ENCODE assay signal across 18 cellular contexts in genomic region chr15:55007561-55007960, GRCh38.
DNase-seq lines count a peak whose midpoint lies in the region; ATAC-seq and TF ChIP-seq lines count a peak whose summit lies in the region.
"Had no signal": no experiment of that assay in that cellular context is flagged by ENCODE, and none has a peak within 500 bp of the region (broad histone marks: within the 10 kb centered on the region; RNA-seq: fewer than 3 reads in every experiment).

No MANE protein-coding gene starts in this region.

- H3K4me3 Mint-ChIP-seq in natural killer cell treated with Interleukin-12 subunit alpha and Interleukin-12 subunit beta and Interleukin-15 and Interleukin-18, amount 100 ng/mL, for 72 hours: no peak overlapping the region
- no peak overlapping the region for H3K4me3 Mint-ChIP-seq in CD8-positive, alpha-beta memory T cell
- no peak overlapping the region for H3K4me3 Mint-ChIP-seq in WTC11
- H3K4me3 Mint-ChIP-seq: activated naive CD4-positive, alpha-beta T cell treated with anti-CD3 and anti-CD28 coated beads for 36 hours; stimulated activated naive CD8-positive, alpha-beta T cell treated with anti-CD3 and anti-CD28 coated beads, Interleukin-15, amount 100 ng/mL, for 72 hours had no signal

- H3K36me3 Mint-ChIP-seq in natural killer cell treated with Interleukin-12 subunit alpha and Interleukin-12 subunit beta and Interleukin-15 and Interleukin-18, amount 100 ng/mL, for 72 hours: no peaks in the 10 kb centered on the region
- H3K36me3 Mint-ChIP-seq in CD8-positive, alpha-beta memory T cell: no peaks in the 10 kb centered on the region
- H3K36me3 Mint-ChIP-seq in WTC11: no peaks in the 10 kb centered on the region

- TF ChIP-seq CTCF in heart right ventricle (IDR thresholded peaks at IDR 0.05): no peak
- no peak for TF ChIP-seq CTCF in WTC11 (IDR thresholded peaks at IDR 0.05)

- H3K27me3 ChIP-seq in heart right ventricle: no peaks in the 10 kb centered on the region
- no peaks in the 10 kb centered on the region for H3K27me3 ChIP-seq in CD8-positive, alpha-beta memory T cell (ENCODE audit: insufficient read depth, low read length, poor library complexity, severe bottlenecking)

- DNase-seq in CD1c-positive myeloid dendritic cell (ENCODE audit: extremely low spot score): peak; percentile 55
- DNase-seq in MV-4-11 (lab: John Stamatoyannopoulos, UW): peak; percentile 23
- peak in 1 of 2 donors; percentile 24 for DNase-seq in heart right ventricle
- DNase-seq in natural killer cell treated with Interleukin-12 subunit alpha and Interleukin-12 subunit beta and Interleukin-15 and Interleukin-18, amount 100 ng/mL, for 72 hours (ENCODE audit: low spot score): no peak
- no peak for DNase-seq in SIG-M5 (lab: John Stamatoyannopoulos, UW)
- DNase-seq in CD8-positive, alpha-beta memory T cell: no peak
- DNase-seq in WTC11 (ENCODE audit: low spot score): no peak
- DNase-seq: activated CD4-positive, alpha-beta T cell treated with anti-CD3 and anti-CD28 coated beads for 48 hours; activated naive CD4-positive, alpha-beta T cell treated with anti-CD3 and anti-CD28 coated beads for 36 hours; activated T-cell treated with anti-CD3 and anti-CD28 coated beads, Interleukin-2, amount 50 U/mL, for 48 hours; dermis blood vessel endothelial cell; lower lobe of right lung; NCI-H146; NCI-H2171 treated with DMSO at 0.1 percent for 48 hours; NCI-H69; stimulated activated CD4-positive, alpha-beta T cell treated with anti-CD3 and anti-CD28 coated beads, Interleukin-12 subunit alpha, Interleukin-12 subunit beta, amount 100 ng/mL, for 4 hours; stimulated activated naive CD8-positive, alpha-beta T cell treated with anti-CD3 and anti-CD28 coated beads, Interleukin-15, amount 100 ng/mL, for 72 hours had no signal

- 54 to 65% methylated on average over 5 of the region's 5 CpGs for WGBS in heart right ventricle, 2 donors

- no peak overlapping the region for H3K27ac ChIP-seq in heart right ventricle
- H3K27ac ChIP-seq in CD8-positive, alpha-beta memory T cell (ENCODE audit: low read depth, low read length): no peak overlapping the region
- H3K27ac ChIP-seq: lower lobe of right lung had no signal

- H3K9me3 ChIP-seq in heart right ventricle: no peaks in the 10 kb centered on the region
- H3K9me3 ChIP-seq in CD8-positive, alpha-beta memory T cell (ENCODE audit: low read length): no peaks in the 10 kb centered on the region
- H3K9me3 ChIP-seq: lower lobe of right lung had no signal

- intact Hi-C loops in heart right ventricle (cut with DNase I): no loop called here

- peaks cover 0 to 12% (median 0%) of the 10 kb centered on the region in 9 donors for H3K4me1 ChIP-seq in heart right ventricle
- no peaks in the 10 kb centered on the region for H3K4me1 ChIP-seq in CD8-positive, alpha-beta memory T cell (ENCODE audit: insufficient read depth, low read length)
- H3K4me1 ChIP-seq: lower lobe of right lung had no signal

- ATAC-seq in heart right ventricle: peak in 7 of 8 donors; percentile 35 to 64 (median 53)
- peak; percentile 55 to 59 for ATAC-seq in natural killer cell treated with Interleukin-12 subunit alpha and Interleukin-12 subunit beta and Interleukin-15 and Interleukin-18, amount 100 ng/mL, for 72 hours
- ATAC-seq in WTC11: no peak
- no peak for ATAC-seq in HG02571 (IDR thresholded peaks at IDR 0.05; ENCODE audit: unreplicated experiment)
- ATAC-seq: stimulated activated naive CD8-positive, alpha-beta T cell treated with anti-CD3 and anti-CD28 coated beads, Interleukin-15, amount 100 ng/mL, for 72 hours had no signal

- no peaks in the 10 kb centered on the region for H3K36me3 ChIP-seq in heart right ventricle
- H3K36me3 ChIP-seq in CD8-positive, alpha-beta memory T cell (ENCODE audit: insufficient read depth, low read length): no peaks in the 10 kb centered on the region
- H3K36me3 ChIP-seq: lower lobe of right lung had no signal

- no peak overlapping the region for H3K27ac Mint-ChIP-seq in natural killer cell treated with Interleukin-12 subunit alpha and Interleukin-12 subunit beta and Interleukin-15 and Interleukin-18, amount 100 ng/mL, for 72 hours
- no peak overlapping the region for H3K27ac Mint-ChIP-seq in CD8-positive, alpha-beta memory T cell
- H3K27ac Mint-ChIP-seq in WTC11: no peak overlapping the region
- H3K27ac Mint-ChIP-seq: activated naive CD4-positive, alpha-beta T cell treated with anti-CD3 and anti-CD28 coated beads for 36 hours; stimulated activated naive CD8-positive, alpha-beta T cell treated with anti-CD3 and anti-CD28 coated beads, Interleukin-15, amount 100 ng/mL, for 72 hours had no signal

- H3K9me3 Mint-ChIP-seq in natural killer cell treated with Interleukin-12 subunit alpha and Interleukin-12 subunit beta and Interleukin-15 and Interleukin-18, amount 100 ng/mL, for 72 hours: no peaks in the 10 kb centered on the region
- H3K9me3 Mint-ChIP-seq in CD8-positive, alpha-beta memory T cell: no peaks in the 10 kb centered on the region
- no peaks in the 10 kb centered on the region for H3K9me3 Mint-ChIP-seq in WTC11
- H3K9me3 Mint-ChIP-seq: activated naive CD4-positive, alpha-beta T cell treated with anti-CD3 and anti-CD28 coated beads for 36 hours; stimulated activated naive CD8-positive, alpha-beta T cell treated with anti-CD3 and anti-CD28 coated beads, Interleukin-15, amount 100 ng/mL, for 72 hours had no signal

- CTCF ChIA-PET in CD8-positive, alpha-beta memory T cell (lab: Charles Lee): no interaction called here
- CTCF ChIA-PET in WTC11 (lab: Charles Lee): no interaction called here

- no peak overlapping the region for H3K4me3 ChIP-seq in heart right ventricle
- no peak overlapping the region for H3K4me3 ChIP-seq in CD8-positive, alpha-beta memory T cell (ENCODE audit: low read length)
- H3K4me3 ChIP-seq: lower lobe of right lung had no signal

- H3K4me1 Mint-ChIP-seq in natural killer cell treated with Interleukin-12 subunit alpha and Interleukin-12 subunit beta and Interleukin-15 and Interleukin-18, amount 100 ng/mL, for 72 hours (ENCODE audit: low read depth in 2 of 2): peaks cover 26 to 30% of the 10 kb centered on the region in 2 donors
- no peaks in the 10 kb centered on the region for H3K4me1 Mint-ChIP-seq in CD8-positive, alpha-beta memory T cell
- peaks cover 17% of the 10 kb centered on the region for H3K4me1 Mint-ChIP-seq in WTC11
- H3K4me1 Mint-ChIP-seq: stimulated activated naive CD8-positive, alpha-beta T cell treated with anti-CD3 and anti-CD28 coated beads, Interleukin-15, amount 100 ng/mL, for 72 hours had no signal

- POLR2A ChIA-PET in CD8-positive, alpha-beta memory T cell (lab: Charles Lee): no interaction called here
- POLR2A ChIA-PET in WTC11 (lab: Charles Lee): no interaction called here

- no peaks in the 10 kb centered on the region for H3K27me3 Mint-ChIP-seq in natural killer cell treated with Interleukin-12 subunit alpha and Interleukin-12 subunit beta and Interleukin-15 and Interleukin-18, amount 100 ng/mL, for 72 hours
- H3K27me3 Mint-ChIP-seq in CD8-positive, alpha-beta memory T cell: peaks cover 0 to 3% of the 10 kb centered on the region in 2 donors
- H3K27me3 Mint-ChIP-seq in WTC11 (ENCODE audit: low read depth): no peaks in the 10 kb centered on the region

TF ChIP-seq in WTC11, 78 proteins besides CTCF, POLR2A, EP300 and RAD21:
- TF ChIP-seq, protein P1, sequence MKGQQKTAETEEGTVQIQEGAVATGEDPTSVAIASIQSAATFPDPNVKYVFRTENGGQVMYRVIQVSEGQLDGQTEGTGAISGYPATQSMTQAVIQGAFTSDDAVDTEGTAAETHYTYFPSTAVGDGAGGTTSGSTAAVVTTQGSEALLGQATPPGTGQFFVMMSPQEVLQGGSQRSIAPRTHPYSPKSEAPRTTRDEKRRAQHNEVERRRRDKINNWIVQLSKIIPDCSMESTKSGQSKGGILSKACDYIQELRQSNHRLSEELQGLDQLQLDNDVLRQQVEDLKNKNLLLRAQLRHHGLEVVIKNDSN (CRISPR knock-in tag; IDR thresholded peaks at IDR 0.05): no peak
- TF ChIP-seq ERG (CRISPR knock-in tag; IDR thresholded peaks at IDR 0.05) (no peak), GTF2I (CRISPR knock-in tag; conservative IDR thresholded peaks at IDR 0.05) (no peak), TEAD4 (CRISPR knock-in tag; IDR thresholded peaks at IDR 0.05) (no peak)
- TF ChIP-seq, protein P2, sequence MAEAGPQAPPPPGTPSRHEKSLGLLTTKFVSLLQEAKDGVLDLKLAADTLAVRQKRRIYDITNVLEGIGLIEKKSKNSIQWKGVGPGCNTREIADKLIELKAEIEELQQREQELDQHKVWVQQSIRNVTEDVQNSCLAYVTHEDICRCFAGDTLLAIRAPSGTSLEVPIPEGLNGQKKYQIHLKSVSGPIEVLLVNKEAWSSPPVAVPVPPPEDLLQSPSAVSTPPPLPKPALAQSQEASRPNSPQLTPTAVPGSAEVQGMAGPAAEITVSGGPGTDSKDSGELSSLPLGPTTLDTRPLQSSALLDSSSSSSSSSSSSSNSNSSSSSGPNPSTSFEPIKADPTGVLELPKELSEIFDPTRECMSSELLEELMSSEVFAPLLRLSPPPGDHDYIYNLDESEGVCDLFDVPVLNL (CRISPR knock-in tag; IDR thresholded peaks at IDR 0.05; ENCODE audit: borderline replicate concordance, low read depth): no peak
- TF ChIP-seq, protein P3, sequence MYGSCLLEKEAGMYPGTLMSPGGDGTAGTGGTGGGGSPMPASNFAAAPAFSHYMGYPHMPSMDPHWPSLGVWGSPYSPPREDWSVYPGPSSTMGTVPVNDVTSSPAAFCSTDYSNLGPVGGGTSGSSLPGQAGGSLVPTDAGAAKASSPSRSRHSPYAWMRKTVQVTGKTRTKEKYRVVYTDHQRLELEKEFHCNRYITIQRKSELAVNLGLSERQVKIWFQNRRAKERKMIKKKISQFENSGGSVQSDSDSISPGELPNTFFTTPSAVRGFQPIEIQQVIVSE (CRISPR knock-in tag; IDR thresholded peaks at IDR 0.05; ENCODE audit: borderline replicate concordance): no peak

Comparison
In these comparisons a context has a peak if more than half of its experiments do, and no peak if none do; other contexts are left out.
1. DNase-seq: peak in CD1c-positive myeloid dendritic cell (single experiment) and MV-4-11 (single experiment); none in natural killer cell treated with Interleukin-12 subunit alpha and Interleukin-12 subunit beta and Interleukin-15 and Interleukin-18, amount 100 ng/mL, for 72 hours (single experiment), SIG-M5 (single experiment), CD8-positive, alpha-beta memory T cell (0 of 5) and WTC11 (single experiment).
2. ATAC-seq: peak in heart right ventricle (7 of 8) and natural killer cell treated with Interleukin-12 subunit alpha and Interleukin-12 subunit beta and Interleukin-15 and Interleukin-18, amount 100 ng/mL, for 72 hours (2 of 2); none in WTC11 (single experiment) and HG02571 (single experiment).